ENCODE assay signal across 21 cellular contexts in the genomic region with DNA sequence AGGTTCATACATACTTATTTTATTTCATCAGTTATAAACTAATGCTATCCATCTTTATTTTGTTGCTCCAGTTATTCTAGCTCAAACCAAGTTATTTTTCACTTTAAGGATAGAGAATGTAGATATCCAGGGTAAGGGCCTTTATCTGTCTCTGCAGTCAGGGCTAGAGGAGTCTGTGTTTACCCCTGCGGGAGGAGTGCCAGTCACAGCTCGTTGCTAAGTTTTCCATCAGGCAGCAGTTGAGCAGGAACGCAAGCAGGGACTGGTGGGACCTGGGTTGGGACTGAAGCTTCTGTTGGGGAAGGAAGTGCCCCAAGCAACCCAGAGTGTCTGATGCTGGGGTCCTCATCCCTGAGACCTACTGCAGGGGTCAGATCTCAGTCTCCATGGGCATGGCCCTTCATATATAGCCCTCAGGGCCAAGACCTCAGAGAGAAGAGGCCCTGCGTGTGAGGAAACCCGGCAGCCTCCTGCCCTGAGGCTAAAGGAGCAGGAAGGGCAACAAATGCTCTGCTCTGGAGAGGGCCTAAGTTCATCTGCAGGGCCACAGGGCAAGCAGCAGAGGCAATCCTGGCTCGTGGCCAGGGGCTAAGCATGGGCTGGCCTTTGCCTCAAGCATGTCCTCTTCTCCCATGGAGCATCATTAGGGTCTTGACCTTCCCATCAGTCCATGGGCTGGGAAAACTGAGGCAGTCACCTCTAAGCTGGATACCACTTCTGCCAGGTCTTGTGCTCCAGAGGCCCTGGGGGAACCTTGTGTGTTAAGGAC. TPM values are rescaled to one million over a fixed set of nuclear protein-coding genes. Genes with fewer than 3 reads are reported as not detected.
DNase-seq lines count a peak whose midpoint lies in the region; ATAC-seq and TF ChIP-seq lines count a peak whose summit lies in the region.
"Had no signal": no experiment of that assay in that cellular context is flagged by ENCODE, and none has a peak within 500 bp of the region (broad histone marks: within the 10 kb centered on the region; RNA-seq: fewer than 3 reads in every experiment).

No MANE protein-coding gene starts in this region.

- no peak overlapping the region for H4K91ac ChIP-seq in neuronal stem cell (ENCODE audit: low read depth, low read length, poor library complexity)

- H3K4me2 ChIP-seq in neuronal stem cell (ENCODE audit: insufficient read depth, low read length, poor library complexity, severe bottlenecking), result no peak overlapping the region

- H2AK5ac ChIP-seq in neuronal stem cell (ENCODE audit: low read depth, low read length), result no peak overlapping the region

- H3K18ac ChIP-seq in neuronal stem cell (ENCODE audit: low read length), result no peak overlapping the region

- H2BK12ac ChIP-seq in neuronal stem cell (ENCODE audit: low read length), result no peak overlapping the region

- peak overlapping the region; percentile 24 for H3K9ac ChIP-seq in neuronal stem cell (ENCODE audit: low read depth, low read length, poor library complexity)

- no peaks in the 10 kb centered on the region for H3K4me1 ChIP-seq in neuronal stem cell (ENCODE audit: control insufficient read depth in 2 of 2, insufficient read depth in 1 of 2, low read depth in 1 of 2, low read length in 2 of 2)
- H3K4me1 ChIP-seq: body of pancreas had no signal

- H3K27me3 ChIP-seq in neuronal stem cell (ENCODE audit: control insufficient read depth in 3 of 3, insufficient read depth in 3 of 3, low read depth in 1 of 3, low read length in 3 of 3), result peaks cover 0 to 6% (median 3%) of the 10 kb centered on the region in 3 experiments
- H3K27me3 ChIP-seq: body of pancreas had no signal

- H2BK5ac ChIP-seq in neuronal stem cell (ENCODE audit: low read length), result no peak overlapping the region

- peak overlapping the region; percentile 22 for H3K23ac ChIP-seq in neuronal stem cell (ENCODE audit: low read depth, low read length, poor library complexity)

- H3K4ac ChIP-seq in neuronal stem cell (ENCODE audit: low read length), result no peak overlapping the region

- no peak for TF ChIP-seq POLR2A in erythroblast (IDR thresholded peaks at IDR 0.05; ENCODE audit: low read length)

- H4K8ac ChIP-seq in neuronal stem cell (ENCODE audit: low read depth, low read length), result no peak overlapping the region

- H2AFZ ChIP-seq in neuronal stem cell (ENCODE audit: low read length), result no peak overlapping the region

- H2BK15ac ChIP-seq in neuronal stem cell (ENCODE audit: low read length), result no peak overlapping the region

- no peak overlapping the region for H2BK120ac ChIP-seq in neuronal stem cell (ENCODE audit: low read depth, low read length)

- H3K36me3 ChIP-seq in neuronal stem cell (replicated peaks in 1 of 2; ENCODE audit: control insufficient read depth in 2 of 2, insufficient read depth in 2 of 2, low read length in 2 of 2), result no peaks in the 10 kb centered on the region

- DNase-seq in NCI-H1417 (lab: John Stamatoyannopoulos, UW) (peak in 2 of 3 experiments; percentile 3 to 6), NCI-H1417 treated with DMSO at 0.1 percent for 48 hours (lab: John Stamatoyannopoulos, UW) (no peak), HUDEP-2 (lab: John Stamatoyannopoulos, UW; ENCODE audit: unreplicated experiment in 76 of 76) (peak in 64 of 76 experiments; percentile 2 to 74 (median 43)), erythroblast (lab: John Stamatoyannopoulos, UW) (peak; percentile 84 to 86), neuronal stem cell (ENCODE audit: low spot score) (no peak), substantia nigra (lab: John Stamatoyannopoulos, UW) (no peak)
- DNase-seq in activated effector memory CD4-positive, alpha-beta T cell treated with Interleukin-2 at 50 U/mL for 16 hours, result no peak
- DNase-seq: 8988T; activated CD4-positive, CD25-positive, alpha-beta regulatory T cell treated with anti-CD3 and anti-CD28 coated beads, Interleukin-2, amount 50 U/mL, for 72 hours; activated CD8-positive, alpha-beta T cell treated with anti-CD3 and anti-CD28 coated beads for 36 hours; body of pancreas; DMS53; effector CD4-positive, alpha-beta T cell; IMR-90; midbrain; NCI-H1436; NCI-H526 treated with DMSO at 0.1 percent for 48 hours; SHP77 had no signal

- no CpG with 5 or more reads among the region's 6 CpGs for WGBS in neuronal stem cell (ENCODE audit: extremely low coverage in 2 of 2, insufficient read length in 2 of 2, insufficient replicate concordance in 1 of 2), 2 donors

- no peaks in the 10 kb centered on the region for H3K79me1 ChIP-seq in neuronal stem cell (ENCODE audit: low read depth, low read length)

- no peak overlapping the region for H3K27ac ChIP-seq in neuronal stem cell (replicated peaks; ENCODE audit: low read length)
- no peak overlapping the region for H3K27ac ChIP-seq in substantia nigra (ENCODE audit: low read depth, low read length, poor library complexity, severe bottlenecking)
- H3K27ac ChIP-seq: epithelial cell of prostate had no signal

- H3K9me3 ChIP-seq in neuronal stem cell (replicated peaks in 1 of 2; ENCODE audit: control insufficient read depth in 2 of 2, insufficient read depth in 1 of 2, low read depth in 1 of 2, low read length in 2 of 2), result no peaks in the 10 kb centered on the region
- H3K9me3 ChIP-seq: body of pancreas had no signal

- H3K4me3 ChIP-seq in neuronal stem cell (ENCODE audit: low read length in 2 of 2), result no peak overlapping the region
- H3K4me3 ChIP-seq: body of pancreas had no signal

- no peak overlapping the region for H3K14ac ChIP-seq in neuronal stem cell (ENCODE audit: low read length)

- ATAC-seq in GM21423 (IDR thresholded peaks at IDR 0.05; ENCODE audit: unreplicated experiment), result no peak
- ATAC-seq: activated CD8-positive, alpha-beta T cell treated with anti-CD3 and anti-CD28 coated beads for 36 hours; HCT116 had no signal

RNA-seq across cellular contexts. Expression of a gene that starts 6.6 kb away (rescaled TPM):
- polyA plus RNA-seq in neuronal stem cell (2013, experiment 1 of 2), result 0.10 TPM
- 0.06 TPM for polyA plus RNA-seq in neuronal stem cell (2013, experiment 2 of 2)

RNA-seq across cellular contexts. Expression of a gene that starts 43.3 kb away (rescaled TPM):
- polyA plus RNA-seq in neuronal stem cell (2013, experiment 1 of 2), result 20.0 TPM
- 18.6 TPM for polyA plus RNA-seq in neuronal stem cell (2013, experiment 2 of 2)

Comparison
In these comparisons a context has a peak if more than half of its experiments do, and no peak if none do; other contexts are left out.
1. DNase-seq: peak in NCI-H1417 (2 of 3), HUDEP-2 (64 of 76) and erythroblast (2 of 2); none in NCI-H1417 treated with DMSO at 0.1 percent for 48 hours (single experiment), neuronal stem cell (single experiment), substantia nigra (0 of 49) and activated effector memory CD4-positive, alpha-beta T cell treated with Interleukin-2 at 50 U/mL for 16 hours (single experiment).